Comparison of ENCODE assay signal across 10 cellular contexts in the genomic region with DNA sequence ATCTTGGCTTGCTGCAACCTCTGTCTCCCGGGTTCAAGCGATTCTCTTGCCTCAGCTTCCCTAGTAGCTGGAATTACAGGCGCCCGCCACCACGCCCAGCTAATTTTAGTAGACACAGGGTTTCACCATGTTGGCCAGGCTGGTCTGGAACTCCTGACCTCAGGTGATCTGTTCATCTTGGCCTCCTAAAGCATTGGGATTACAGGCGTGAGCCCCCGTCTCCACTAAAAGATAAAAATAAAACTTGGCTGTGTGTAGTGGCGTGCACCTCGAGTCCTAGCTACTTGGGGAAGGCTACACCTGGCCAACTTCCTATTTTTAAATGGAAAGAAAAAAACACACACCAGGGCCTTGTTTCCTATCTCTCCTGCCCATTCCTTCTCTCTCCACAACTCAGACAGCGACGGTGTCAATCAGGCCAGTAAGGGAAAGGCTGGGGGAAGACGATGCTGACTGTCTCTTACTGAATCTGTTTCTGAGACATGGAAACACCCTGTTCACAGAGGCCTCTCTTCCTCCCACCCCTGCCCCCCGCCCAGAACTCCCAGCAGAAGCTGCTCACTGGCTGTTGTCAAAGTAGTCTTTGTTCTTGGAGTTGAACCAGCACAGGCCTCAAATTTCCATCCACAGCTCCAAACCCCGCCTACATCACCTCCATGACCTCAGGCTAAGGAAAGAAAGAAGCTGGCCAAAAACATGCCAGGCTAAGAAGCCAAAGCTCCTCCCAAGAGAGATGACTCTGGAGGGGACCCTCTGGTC.
DNase-seq lines count a peak whose midpoint lies in the region; ATAC-seq and TF ChIP-seq lines count a peak whose summit lies in the region.
"Had no signal": no experiment of that assay in that cellular context is flagged by ENCODE, and none has a peak within 500 bp of the region (broad histone marks: within the 10 kb centered on the region; RNA-seq: fewer than 3 reads in every experiment).

No MANE protein-coding gene starts in this region.

- H3F3A ChIP-seq in GM23248 (ENCODE audit: insufficient read depth) = 0 out of 2 replicates have a peak, but pooled peaks cover 10% of the 10 kb centered on the region

- peak; percentile 26 for DNase-seq in GM23248
- peak; percentile 43 for DNase-seq in adipocyte (ENCODE audit: low read depth)
- peak; percentile 69 to 88 for DNase-seq in heart right ventricle
- DNase-seq in renal cortical epithelial cell (ENCODE audit: low read depth) = peak; percentile 25
- no peak for DNase-seq in GM20000 (ENCODE audit: low spot score)
- DNase-seq in GDM1 (lab: John Stamatoyannopoulos, UW) = no peak
- no peak for DNase-seq in DMS53 treated with DMSO at 0.1 percent for 48 hours (lab: John Stamatoyannopoulos, UW; ENCODE audit: unreplicated experiment)
- DNase-seq: immature natural killer cell, NCI-H2081 treated with DMSO at 0.1 percent for 48 hours had no signal

- WGBS in GM23248 (ENCODE audit: low coverage in 1 of 2, low lambda C conversion rate in 2 of 2, missing lambda C conversion rate in 2 of 2), 2 experiments = 71 to 72% methylated on average over 13 to 14 of the region's 14 CpGs
- WGBS in heart right ventricle, 2 donors = 29 to 42% methylated on average over 14 of the region's 14 CpGs

- no peak overlapping the region for H2AFZ ChIP-seq in GM23248

- H3K36me3 ChIP-seq in GM23248 (ENCODE audit: low read depth) = no peaks in the 10 kb centered on the region
- H3K36me3 ChIP-seq in adipocyte (ENCODE audit: control insufficient read depth, insufficient read depth, low read length, severe bottlenecking) = no peaks in the 10 kb centered on the region
- H3K36me3 ChIP-seq in heart right ventricle = no peaks in the 10 kb centered on the region

- H3K27me3 ChIP-seq in GM23248 (replicated peaks; ENCODE audit: insufficient read depth) (no peaks in the 10 kb centered on the region), adipocyte (replicated peaks; ENCODE audit: control insufficient read depth, insufficient read depth, low read length) (peaks cover 6% of the 10 kb centered on the region), heart right ventricle (no peaks in the 10 kb centered on the region)

- in situ Hi-C loops in GM23248 (cut with MboI) = no loop called here

- no peak overlapping the region for H3K4me3 ChIP-seq in GM23248
- H3K4me3 ChIP-seq in adipocyte (ENCODE audit: low read length) = no peak overlapping the region
- H3K4me3 ChIP-seq in heart right ventricle = no peak overlapping the region

- intact Hi-C loops in heart right ventricle (cut with DNase I) = loop anchor here in 6 of 10 donors (2.0 to 10.0 kb wide), 6 partner anchors 34 to 96 kb away; partner anchors contain the start of gene NXN (in 5 of the 6)

- H3K9ac ChIP-seq in GM23248 = peak overlapping the region; percentile 12; the same call in 1 of the 2 replicates
- no peak overlapping the region for H3K9ac ChIP-seq in adipocyte (ENCODE audit: low read length)

- no peak overlapping the region for H3K4me2 ChIP-seq in GM23248 (ENCODE audit: unreplicated experiment)

- H3K4me1 ChIP-seq in GM23248 (ENCODE audit: insufficient read depth) (peaks cover 20% of the 10 kb centered on the region), adipocyte (ENCODE audit: control insufficient read depth, insufficient read depth, low read length) (peaks cover 15% of the 10 kb centered on the region), heart right ventricle (peaks cover 4 to 72% (median 48%) of the 10 kb centered on the region in 9 donors)

- ATAC-seq in heart right ventricle (peak; percentile 63 to 88 (median 74)), GM19452 (IDR thresholded peaks at IDR 0.05; ENCODE audit: unreplicated experiment) (no peak)

- H3K27ac ChIP-seq in GM23248 = 0 out of 2 replicates have a peak overlapping the region, but pooled peaks have one; percentile 17
- peak overlapping the region; percentile 52 to 91 (median 86) for H3K27ac ChIP-seq in heart right ventricle

- no peak for TF ChIP-seq CTCF in heart right ventricle (IDR thresholded peaks at IDR 0.05)
- no peak for TF ChIP-seq CTCF in GM20000 (IDR thresholded peaks at IDR 0.05; ENCODE audit: extremely low read depth, missing control alignments)

- H3K79me2 ChIP-seq in GM23248 (ENCODE audit: insufficient read depth) = peaks cover 40% of the 10 kb centered on the region

- H3K9me3 ChIP-seq in GM23248 (ENCODE audit: low read depth) (no peaks in the 10 kb centered on the region), adipocyte (ENCODE audit: control insufficient read depth, low read length) (no peaks in the 10 kb centered on the region), heart right ventricle (no peaks in the 10 kb centered on the region)

- H3K9me2 ChIP-seq in GM23248 (ENCODE audit: insufficient read depth) = no peaks in the 10 kb centered on the region

- H4K20me1 ChIP-seq in GM23248 (ENCODE audit: insufficient read depth) = no peaks in the 10 kb centered on the region

Comparison
In these comparisons a context has a peak if more than half of its experiments do, and no peak if none do; other contexts are left out.
1. DNase-seq: peak in GM23248 (single experiment), adipocyte (single experiment), heart right ventricle (2 of 2) and renal cortical epithelial cell (single experiment); none in GM20000 (single experiment), GDM1 (single experiment) and DMS53 treated with DMSO at 0.1 percent for 48 hours (single experiment).